Comparison of ENCODE assay signal across 9 cellular contexts in the genomic region with DNA sequence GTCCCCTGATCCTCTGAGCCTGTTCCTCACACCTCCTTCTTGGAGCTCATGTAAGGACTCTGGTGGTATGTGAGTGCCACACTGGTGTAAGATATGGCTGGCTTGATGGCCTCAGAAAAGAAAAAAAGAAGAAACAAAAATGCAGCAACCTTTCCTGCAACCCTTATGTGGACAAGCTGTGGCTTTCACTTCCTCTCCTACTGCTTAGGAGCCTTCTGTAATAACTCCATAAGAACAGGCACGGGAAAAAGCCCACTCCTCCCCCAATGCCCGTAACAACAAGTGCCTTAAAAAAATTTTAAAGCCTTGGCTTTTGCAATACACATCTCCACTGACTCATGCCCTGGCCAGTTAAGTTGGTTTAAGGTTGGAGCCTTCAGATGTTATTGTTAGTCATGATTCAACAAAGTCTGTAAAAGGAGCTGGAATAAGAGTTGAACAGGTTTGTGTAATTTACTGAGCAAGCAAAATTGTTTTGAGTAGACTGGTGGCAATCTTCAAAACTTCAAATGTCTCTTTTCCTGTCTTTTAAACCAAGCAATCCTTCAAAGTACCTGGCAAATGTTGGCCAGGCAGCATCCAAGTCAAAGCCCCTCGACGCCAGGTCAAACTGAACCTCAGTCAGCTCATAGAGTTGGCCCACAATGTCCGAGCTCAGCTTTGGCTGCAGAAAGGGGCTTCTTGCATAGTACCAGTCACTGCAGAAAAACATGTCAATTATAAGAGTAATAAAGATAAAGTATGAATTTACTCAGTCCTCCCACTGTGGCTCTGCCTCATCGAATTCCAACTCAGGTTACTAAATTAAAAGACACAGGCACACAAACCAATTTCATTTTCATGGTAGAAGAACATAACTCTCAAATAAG. TPM values are rescaled to one million over a fixed set of nuclear protein-coding genes. Genes with fewer than 3 reads are reported as not detected.
A peak's percentile ranks its signal among the peaks of the same experiment; 100 is the strongest.
DNase-seq lines count a peak whose midpoint lies in the region; ATAC-seq, FAIRE-seq and TF ChIP-seq lines count a peak whose summit lies in the region.
"Had no signal": no experiment of that assay in that cellular context is flagged by ENCODE, and none has a peak within 500 bp of the region (broad histone marks: within the 10 kb centered on the region; RNA-seq: fewer than 3 reads in every experiment).

No MANE protein-coding gene starts in this region.

- intact Hi-C loops in gastrocnemius medialis (cut with DNase I; ENCODE audit: low total_unique reads), result no loop called here

- TF ChIP-seq CTCF in gastrocnemius medialis (IDR thresholded peaks at IDR 0.05 in 4 of 5, conservative IDR thresholded peaks at IDR 0.05 in 1 of 5) (no peak), glutamatergic neuron (IDR thresholded peaks at IDR 0.05; ENCODE audit: partially characterized antibody, unreplicated experiment) (no peak)

- peak overlapping the region; percentile 41 to 47 for H3K4me3 Mint-ChIP-seq in effector memory CD8-positive, alpha-beta T cell
- no peak overlapping the region for H3K4me3 Mint-ChIP-seq in glutamatergic neuron (ENCODE audit: unreplicated experiment)

- H3K9me3 Mint-ChIP-seq in effector memory CD8-positive, alpha-beta T cell, result no peaks in the 10 kb centered on the region
- peaks cover 2% of the 10 kb centered on the region for H3K9me3 Mint-ChIP-seq in glutamatergic neuron (ENCODE audit: unreplicated experiment)

- peak; percentile 85 for FAIRE-seq in GM12891 (lab: Jason Lieb, UNC)

- no peak for DNase-seq in GM12891 (ENCODE audit: insufficient read length, low spot score)
- DNase-seq in NCI-H226, result peak; percentile 66
- DNase-seq in effector memory CD8-positive, alpha-beta T cell, result no peak
- DNase-seq in gastrocnemius medialis, result peak; percentile 62 to 63
- no peak for DNase-seq in glutamatergic neuron
- no peak for DNase-seq in NCI-H748 treated with DMSO at 0.1 percent for 48 hours (lab: John Stamatoyannopoulos, UW)
- no peak for DNase-seq in superior temporal gyrus (ENCODE audit: extremely low spot score)
- DNase-seq: NCI-H2227 treated with DMSO at 0.1 percent for 48 hours had no signal

- H3K27me3 Mint-ChIP-seq in effector memory CD8-positive, alpha-beta T cell, result no peaks in the 10 kb centered on the region
- peaks cover 5% of the 10 kb centered on the region for H3K27me3 Mint-ChIP-seq in glutamatergic neuron (ENCODE audit: unreplicated experiment)

- in situ Hi-C loops in gastrocnemius medialis (cut with MboI; ENCODE audit: low sequenced_read_pairs in 4 of 4), result no loop called here

- H3K36me3 Mint-ChIP-seq in effector memory CD8-positive, alpha-beta T cell (ENCODE audit: insufficient read depth), result peaks cover 58% of the 10 kb centered on the region
- H3K36me3 Mint-ChIP-seq in glutamatergic neuron (ENCODE audit: unreplicated experiment), result no peaks in the 10 kb centered on the region

- peak overlapping the region; percentile 73 to 100 (median 98) for H3K27ac ChIP-seq in gastrocnemius medialis

- no peak overlapping the region for H3K4me3 ChIP-seq in gastrocnemius medialis

- no peaks in the 10 kb centered on the region for H3K27me3 ChIP-seq in gastrocnemius medialis

- no peaks in the 10 kb centered on the region for H3K9me3 ChIP-seq in gastrocnemius medialis

- TF ChIP-seq POLR2A in GM12891 (IDR thresholded peaks at IDR 0.05; ENCODE audit: low read depth, low read length) (no peak), gastrocnemius medialis (IDR thresholded peaks at IDR 0.05) (peak in 1 of 2 donors; percentile 37)

- H3K4me1 ChIP-seq in gastrocnemius medialis, result peaks cover 43 to 80% of the 10 kb centered on the region in 2 donors

- ATAC-seq in effector memory CD8-positive, alpha-beta T cell (replicated peaks), result no peak
- ATAC-seq in gastrocnemius medialis, result peak; percentile 73 to 79
- no peak for ATAC-seq in GM19452 (IDR thresholded peaks at IDR 0.05; ENCODE audit: unreplicated experiment)

- peak overlapping the region; percentile 95 for H3K27ac Mint-ChIP-seq in effector memory CD8-positive, alpha-beta T cell
- no peak overlapping the region for H3K27ac Mint-ChIP-seq in glutamatergic neuron (ENCODE audit: unreplicated experiment)

- H3K36me3 ChIP-seq in gastrocnemius medialis, result peaks cover 0 to 59% of the 10 kb centered on the region in 2 donors

- H3K4me1 Mint-ChIP-seq in effector memory CD8-positive, alpha-beta T cell (ENCODE audit: low read depth in 2 of 2), result peaks cover 66 to 87% of the 10 kb centered on the region in 2 donors
- H3K4me1 Mint-ChIP-seq in glutamatergic neuron (ENCODE audit: low read depth, unreplicated experiment), result no peaks in the 10 kb centered on the region

TF ChIP-seq in GM12891, 5 proteins besides CTCF, POLR2A, EP300 and RAD21:
- TF ChIP-seq POU2F2 (IDR thresholded peaks at IDR 0.05; ENCODE audit: low read depth, low read length) (no peak), PAX5 (IDR thresholded peaks at IDR 0.05; ENCODE audit: insufficient read depth, low read length, severe bottlenecking) (no peak), SPI1 (IDR thresholded peaks at IDR 0.05; ENCODE audit: low read depth, low read length) (peak; percentile 97)

RNA-seq across cellular contexts. Expression of a gene that starts 22.9 kb away (rescaled TPM):
- polyA plus RNA-seq in GM12891 (2012; ENCODE audit: low read depth, missing spikeins), result 4.2 TPM
- 10 to 100 TPM; 47.4 to 99.8 (median 84.2) TPM for total RNA-seq in gastrocnemius medialis
- 3.8 TPM for total RNA-seq in glutamatergic neuron (ENCODE audit: unreplicated experiment)

RNA-seq across cellular contexts. Expression of a gene that starts 29.5 kb away (rescaled TPM):
- 0.26 TPM for polyA plus RNA-seq in GM12891 (2012; ENCODE audit: low read depth, missing spikeins)
- total RNA-seq in gastrocnemius medialis (under 1 TPM in 2 of 4 donors, not detected in 2; 0.29 to 0.51 TPM), glutamatergic neuron (ENCODE audit: unreplicated experiment) (not detected)

RNA-seq across cellular contexts. Expression of a gene that starts 54.5 kb away (rescaled TPM):
- 0.10 TPM for polyA plus RNA-seq in GM12891 (2012; ENCODE audit: low read depth, missing spikeins)
- total RNA-seq in gastrocnemius medialis, result under 1 TPM in 1 of 4 donors, not detected in 3; 0.04 TPM
- not detected for total RNA-seq in glutamatergic neuron (ENCODE audit: unreplicated experiment)

Comparison
In these comparisons a context has a peak if more than half of its experiments do, and no peak if none do; other contexts are left out.
1. DNase-seq: peak in NCI-H226 (single experiment) and gastrocnemius medialis (2 of 2); none in GM12891 (single experiment), effector memory CD8-positive, alpha-beta T cell (0 of 3), glutamatergic neuron (single experiment), NCI-H748 treated with DMSO at 0.1 percent for 48 hours (single experiment) and superior temporal gyrus (single experiment).
2. ATAC-seq: peak in gastrocnemius medialis (2 of 2); none in effector memory CD8-positive, alpha-beta T cell (single experiment) and GM19452 (single experiment).